ENCODE assay signal across 8 cellular contexts in genomic region chr4:128461300-128462103, GRCh38.
A peak's percentile ranks its signal among the peaks of the same experiment; 100 is the strongest.
DNase-seq lines count a peak whose midpoint lies in the region; ATAC-seq and TF ChIP-seq lines count a peak whose summit lies in the region.

No MANE protein-coding gene starts in this region.

- no peak for ATAC-seq in stimulated activated naive CD8-positive, alpha-beta T cell treated with anti-CD3 and anti-CD28 coated beads, Interleukin-15, Interleukin-2, amounts not matched to agents 100 U/mL and 50 U/mL, for 24 hours

- H3K4me3 ChIP-seq in fibroblast of mammary gland (ENCODE audit: control insufficient read depth, low read depth, low read length) (no peak overlapping the region), testis (no peak overlapping the region)

- intact Hi-C loops in testis (cut with DNase I; ENCODE audit: low total_unique reads) = no loop called here

- no peaks in the 10 kb centered on the region for H3K27me3 ChIP-seq in testis

- DNase-seq in DMS79 (lab: John Stamatoyannopoulos, UW) (peak; percentile 2), DMS79 treated with DMSO at 0.1 percent for 48 hours (lab: John Stamatoyannopoulos, UW) (no peak), NCI-H2196 (lab: John Stamatoyannopoulos, UW; ENCODE audit: unreplicated experiment) (peak; percentile 21), fibroblast of mammary gland (ENCODE audit: low read depth) (peak; percentile 93), testis (peak; percentile 60), G401 (ENCODE audit: low spot score) (no peak)
- DNase-seq in stimulated activated naive CD8-positive, alpha-beta T cell treated with anti-CD3 and anti-CD28 coated beads, Interleukin-15, Interleukin-2, amounts not matched to agents 100 U/mL and 50 U/mL, for 24 hours = no peak
- DNase-seq in activated CD8-positive, alpha-beta memory T cell treated with anti-CD3 and anti-CD28 coated beads, Interleukin-2, amount 50 U/mL, for 4 hours = no peak

- H3K4me1 ChIP-seq in testis = peaks cover 3% of the 10 kb centered on the region

- H3K27ac ChIP-seq in testis = peak overlapping the region; percentile 51 to 55

- WGBS in testis, 2 donors = 37 to 45% methylated on average over 5 of the region's 5 CpGs

- TF ChIP-seq CTCF in fibroblast of mammary gland (conservative IDR thresholded peaks at IDR 0.05; ENCODE audit: control insufficient read depth, insufficient read depth, low read depth, low read length) (no peak), testis (IDR thresholded peaks at IDR 0.05) (no peak)

- no peaks in the 10 kb centered on the region for H3K36me3 ChIP-seq in testis (ENCODE audit: low read depth, missing control alignments)

- no peaks in the 10 kb centered on the region for H3K9me3 ChIP-seq in testis

- in situ Hi-C loops in G401 (cut with HindIII; ENCODE audit: low sequenced_read_pairs) = no loop called here

- no peak for TF ChIP-seq POLR2A in testis (IDR thresholded peaks at IDR 0.05)

Comparison
In these comparisons a context has a peak if more than half of its experiments do, and no peak if none do; other contexts are left out.
1. DNase-seq: peak in DMS79 (single experiment), NCI-H2196 (single experiment), fibroblast of mammary gland (single experiment) and testis (single experiment); none in DMS79 treated with DMSO at 0.1 percent for 48 hours (single experiment), G401 (single experiment), stimulated activated naive CD8-positive, alpha-beta T cell treated with anti-CD3 and anti-CD28 coated beads, Interleukin-15, Interleukin-2, amounts not matched to agents 100 U/mL and 50 U/mL, for 24 hours (single experiment) and activated CD8-positive, alpha-beta memory T cell treated with anti-CD3 and anti-CD28 coated beads, Interleukin-2, amount 50 U/mL, for 4 hours (single experiment).